In the genomic region with DNA sequence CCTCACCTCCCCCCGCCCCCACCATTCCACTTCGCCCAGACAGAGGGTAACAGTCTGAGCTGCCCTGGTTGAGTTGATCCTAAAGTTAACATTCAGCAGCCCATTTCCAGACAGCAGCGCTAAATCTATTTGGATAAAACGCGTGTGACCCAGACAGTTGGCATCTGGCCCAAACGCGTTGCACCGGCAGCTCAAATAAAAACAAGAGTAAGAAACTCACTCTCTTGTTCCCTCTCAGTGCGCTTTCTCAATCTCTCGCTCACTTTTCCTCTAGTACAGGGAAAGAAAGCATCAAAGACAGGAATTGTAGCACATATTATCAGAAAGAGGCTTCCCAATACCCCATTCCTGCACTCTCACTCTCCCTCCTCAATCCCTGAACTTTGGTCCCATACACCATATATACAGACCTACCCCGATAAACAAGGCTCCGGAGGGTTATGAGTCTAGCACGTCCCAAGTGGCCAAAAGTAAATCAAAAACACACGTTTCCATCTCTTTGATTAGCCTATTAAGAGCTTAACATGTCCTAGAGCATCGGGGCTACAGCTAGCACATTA, we compare ENCODE assay signal across 8 cellular contexts. TPM values are rescaled to one million over a fixed set of nuclear protein-coding genes. Genes with fewer than 3 reads are reported as not detected.
DNase-seq lines count a peak whose midpoint lies in the region; ATAC-seq and TF ChIP-seq lines count a peak whose summit lies in the region.

No MANE protein-coding gene starts in this region.

- H3K4me1 Mint-ChIP-seq in CD4-positive, alpha-beta T cell (ENCODE audit: low read depth): peaks cover 14% of the 10 kb centered on the region
- H3K4me1 Mint-ChIP-seq in CD14-positive monocyte: peaks cover 7% of the 10 kb centered on the region

- peaks cover 3 to 6% of the 10 kb centered on the region in 2 donors for H3K4me1 ChIP-seq in muscle layer of duodenum (ENCODE audit: control insufficient read depth in 1 of 2, insufficient read depth in 2 of 2, low read length in 2 of 2)
- H3K4me1 ChIP-seq in urinary bladder (ENCODE audit: insufficient read depth): no peaks in the 10 kb centered on the region

- no peak for TF ChIP-seq CTCF in CD4-positive, alpha-beta T cell (IDR thresholded peaks at IDR 0.05)
- TF ChIP-seq CTCF in CD14-positive monocyte (IDR thresholded peaks at IDR 0.05): no peak

- H3K36me3 ChIP-seq in muscle layer of duodenum (ENCODE audit: control insufficient read depth in 1 of 2, insufficient read depth in 2 of 2, low read length in 2 of 2) (peaks cover 0 to 5% of the 10 kb centered on the region in 2 donors), urinary bladder (ENCODE audit: insufficient read depth) (no peaks in the 10 kb centered on the region)

- ATAC-seq in CD4-positive, alpha-beta T cell (ENCODE audit: poor library complexity): peak; percentile 28
- ATAC-seq in GM21447 (IDR thresholded peaks at IDR 0.05; ENCODE audit: unreplicated experiment): peak; percentile 28

- H3K4me3 Mint-ChIP-seq in CD4-positive, alpha-beta T cell: no peak overlapping the region
- H3K4me3 Mint-ChIP-seq in CD14-positive monocyte: no peak overlapping the region

- H3K4me3 ChIP-seq in muscle layer of duodenum (ENCODE audit: low read depth in 1 of 2, low read length in 2 of 2) (peak overlapping the region; percentile 84 to 85), urinary bladder (ENCODE audit: low read depth, low read length) (peak overlapping the region; percentile 34)

- H3K36me3 Mint-ChIP-seq in CD4-positive, alpha-beta T cell (ENCODE audit: low read depth): peaks cover 13% of the 10 kb centered on the region
- no peaks in the 10 kb centered on the region for H3K36me3 Mint-ChIP-seq in CD14-positive monocyte

- intact Hi-C loops in CD4-positive, alpha-beta T cell (cut with DNase I, micrococcal nuclease): loop anchor here (5.0 to 10.0 kb wide), 5 partner anchors 82 to 1253 kb away; a partner anchor contains a TSS
- intact Hi-C loops in CD14-positive monocyte (cut with micrococcal nuclease): loop anchor here (5.0 to 10.0 kb wide), 3 partner anchors 376 to 668 kb away; no protein-coding TSS in a partner anchor

- under 1% methylated on average over 15 of the region's 15 CpGs for WGBS in urinary bladder

- no peaks in the 10 kb centered on the region for H3K9me3 Mint-ChIP-seq in CD4-positive, alpha-beta T cell
- H3K9me3 Mint-ChIP-seq in CD14-positive monocyte: peaks cover 0 to 3% (median 0%) of the 10 kb centered on the region in 7 donors

- no peaks in the 10 kb centered on the region for H3K27me3 Mint-ChIP-seq in CD4-positive, alpha-beta T cell
- peaks cover 2 to 9% (median 8%) of the 10 kb centered on the region in 3 donors for H3K27me3 Mint-ChIP-seq in CD14-positive monocyte (ENCODE audit: low read depth in 3 of 3)

- H3K27ac Mint-ChIP-seq in CD4-positive, alpha-beta T cell: no peak overlapping the region
- H3K27ac Mint-ChIP-seq in CD14-positive monocyte: no peak overlapping the region

- CTCF ChIA-PET in CD4-positive, alpha-beta T cell (lab: Charles Lee): interaction anchor here (1.3 kb wide), 1 partner anchor 519 kb away, joined by 4 read pairs; no protein-coding TSS in a partner anchor

- POLR2A ChIA-PET in CD4-positive, alpha-beta T cell (lab: Charles Lee): interaction anchor here (0.9 to 4.5 kb wide), 3 partner anchors 9 to 143 kb away, joined by 4 to 39 read pairs (median 5); a partner anchor contains a TSS

- no peaks in the 10 kb centered on the region for H3K9me3 ChIP-seq in CD4-positive, alpha-beta T cell (ENCODE audit: control insufficient read depth, low read length)
- no peaks in the 10 kb centered on the region for H3K9me3 ChIP-seq in muscle layer of duodenum (ENCODE audit: control insufficient read depth in 1 of 2, low read length in 2 of 2)

- no peak overlapping the region for H3K27ac ChIP-seq in CD4-positive, alpha-beta T cell (ENCODE audit: low read depth, low read length)
- H3K27ac ChIP-seq in muscle layer of duodenum (ENCODE audit: low read length): peak overlapping the region; percentile 70
- no peak overlapping the region for H3K27ac ChIP-seq in urinary bladder (ENCODE audit: low read depth)

- peaks cover 7% of the 10 kb centered on the region for H3K27me3 ChIP-seq in CD4-positive, alpha-beta T cell (ENCODE audit: control insufficient read depth, insufficient read depth, low read length)
- H3K27me3 ChIP-seq in muscle layer of duodenum (ENCODE audit: low read depth, low read length): no peaks in the 10 kb centered on the region

- DNase-seq in CD4-positive, alpha-beta T cell: peak in 9 of 10 experiments; percentile 10 to 49 (median 23)
- peak; percentile 1 for DNase-seq in NCI-H1092 (lab: John Stamatoyannopoulos, UW)
- peak; percentile 26 to 41 for DNase-seq in activated CD4-positive, alpha-beta T cell treated with anti-CD3 and anti-CD28 coated beads, Interleukin-2, amount 50 U/mL, for 48 hours
- peak; percentile 76 for DNase-seq in fibroblast of gingiva (ENCODE audit: low read depth)
- no peak for DNase-seq in CD14-positive monocyte (ENCODE audit: low spot score)

RNA-seq across cellular contexts. Expression of a gene that starts 1.3 kb away (rescaled TPM):
- total RNA-seq in CD4-positive, alpha-beta T cell: 1 to 10 TPM; 2.0 to 2.6 TPM
- 23.1 TPM for total RNA-seq in urinary bladder
- 2.6 TPM for polyA plus RNA-seq in urinary bladder
- not detected for polyA plus RNA-seq in CD14-positive monocyte
